1 cellular context compared by ENCODE assay signal in genomic region chr9:15513335-15513734, GRCh38.
A peak's percentile ranks its signal among the peaks of the same experiment; 100 is the strongest.
TF ChIP-seq lines count a peak whose summit lies in the region.

No MANE protein-coding gene starts in this region.

TF ChIP-seq in HepG2, 621 proteins besides CTCF, POLR2A, EP300 and RAD21:
- TF ChIP-seq SMC3 (IDR thresholded peaks at IDR 0.05; ENCODE audit: low read length) (peak; percentile 10; the same call in 1 of the 2 replicates), CBX1 (IDR thresholded peaks at IDR 0.05; ENCODE audit: low read depth) (no peak), MXI1 (IDR thresholded peaks at IDR 0.05; ENCODE audit: borderline replicate concordance, low read depth, low read length) (no peak), POGZ (CRISPR knock-in tag; IDR thresholded peaks at IDR 0.05) (no peak), ZNF629 (CRISPR knock-in tag; conservative IDR thresholded peaks at IDR 0.05) (peak; percentile 77), SNAI1 (CRISPR knock-in tag; IDR thresholded peaks at IDR 0.05; ENCODE audit: borderline replicate concordance) (no peak), MIER3 (CRISPR knock-in tag; IDR thresholded peaks at IDR 0.05; ENCODE audit: borderline replicate concordance) (no peak), ZMYM3 (CRISPR knock-in tag; IDR thresholded peaks at IDR 0.05) (peak; percentile 24; the same call in 1 of the 2 replicates), ZBTB4 (CRISPR knock-in tag; IDR thresholded peaks at IDR 0.05; ENCODE audit: borderline replicate concordance) (no peak), SKIL (CRISPR knock-in tag; IDR thresholded peaks at IDR 0.05; ENCODE audit: borderline replicate concordance) (no peak), ATF3 (CRISPR knock-in tag; IDR thresholded peaks at IDR 0.05) (no peak), MIER2 (CRISPR knock-in tag; IDR thresholded peaks at IDR 0.05) (no peak)
TF ChIP-seq in HepG2: peak in this region for 3.
